In genomic region chr4:56757270-56757746, GRCh38 we compare ENCODE assay signal across 9 cellular contexts.
DNase-seq lines count a peak whose midpoint lies in the region; ATAC-seq, FAIRE-seq and TF ChIP-seq lines count a peak whose summit lies in the region.
"Had no signal": no experiment of that assay in that cellular context is flagged by ENCODE, and none has a peak within 500 bp of the region (broad histone marks: within the 10 kb centered on the region; RNA-seq: fewer than 3 reads in every experiment).

No MANE protein-coding gene starts in this region.

- H3K27me3 ChIP-seq in Loucy (ENCODE audit: insufficient read depth, low read length, poor library complexity, severe bottlenecking) (no peaks in the 10 kb centered on the region), HepG2 (ENCODE audit: control insufficient read depth in 1 of 2, insufficient read depth in 2 of 2, low read length in 2 of 2) (peaks cover 1 to 23% of the 10 kb centered on the region in 2 experiments; a peak in 2 of 5 replicates)
- H3K27me3 ChIP-seq: pancreas had no signal

- no peaks in the 10 kb centered on the region for H3K9me3 ChIP-seq in Loucy (ENCODE audit: insufficient read depth, low read depth, low read length)
- H3K9me3 ChIP-seq in HepG2 (ENCODE audit: low read length) = no peaks in the 10 kb centered on the region
- H3K9me3 ChIP-seq: pancreas had no signal

- H3K27me3 Mint-ChIP-seq in activated naive CD8-positive, alpha-beta T cell treated with anti-CD3 and anti-CD28 coated beads for 36 hours = no peaks in the 10 kb centered on the region

- H3K4me1 Mint-ChIP-seq in activated naive CD8-positive, alpha-beta T cell treated with anti-CD3 and anti-CD28 coated beads for 36 hours = peaks cover 32% of the 10 kb centered on the region

- intact Hi-C loops in HepG2 (cut with micrococcal nuclease; ENCODE audit: unreplicated experiment) (no loop called here), Right ventricle myocardium inferior (cut with DNase I) (no loop called here)

- ATAC-seq in HepG2 = peak; percentile 61
- no peak for ATAC-seq in Right ventricle myocardium inferior

- H3K9me3 Mint-ChIP-seq in activated naive CD8-positive, alpha-beta T cell treated with anti-CD3 and anti-CD28 coated beads for 36 hours = no peaks in the 10 kb centered on the region

- FAIRE-seq in HepG2 (lab: Jason Lieb, UNC) = no peak
- FAIRE-seq: pancreas had no signal

- peak; percentile 26 for DNase-seq in GM13977 (ENCODE audit: low spot score)
- peak; percentile 53 for DNase-seq in H4 (ENCODE audit: low spot score)
- peak; percentile 8 for DNase-seq in activated naive CD8-positive, alpha-beta T cell treated with anti-CD3 and anti-CD28 coated beads for 36 hours
- no peak for DNase-seq in HepG2 (ENCODE audit: low spot score)
- DNase-seq in cerebellum (ENCODE audit: low spot score) = no peak
- no peak for DNase-seq in Right ventricle myocardium inferior (ENCODE audit: missing footprints)
- DNase-seq in DMS 273 treated with DMSO at 0.1 percent for 48 hours (lab: John Stamatoyannopoulos, UW) = no peak

- no peaks in the 10 kb centered on the region for H3K36me3 Mint-ChIP-seq in activated naive CD8-positive, alpha-beta T cell treated with anti-CD3 and anti-CD28 coated beads for 36 hours

- H3K4me3 ChIP-seq in Loucy (ENCODE audit: low read length, poor library complexity, severe bottlenecking) = peak overlapping the region; percentile 64
- H3K4me3 ChIP-seq in HepG2 (replicated peaks in 1 of 3; ENCODE audit: insufficient read depth in 1 of 3, low read depth in 2 of 3, low read length in 3 of 3) = no peak overlapping the region
- H3K4me3 ChIP-seq: pancreas had no signal

- H3K9ac ChIP-seq in Loucy (ENCODE audit: low read depth, low read length, poor library complexity, severe bottlenecking) (peak overlapping the region; percentile 67), HepG2 (ENCODE audit: insufficient read depth, low read depth, low read length) (no peak overlapping the region)

- POLR2A ChIA-PET in HepG2 (lab: Yijun Ruan, JAX) = no interaction called here

- H2AFZ ChIP-seq in Loucy (ENCODE audit: low read length) (peak overlapping the region; percentile 54; the same call in 1 of the 2 replicates), HepG2 (ENCODE audit: low read length) (no peak overlapping the region)

- no peaks in the 10 kb centered on the region for H3K36me3 ChIP-seq in Loucy (ENCODE audit: insufficient read depth, low read length)
- H3K36me3 ChIP-seq in HepG2 (replicated peaks in 1 of 2; ENCODE audit: control insufficient read depth in 1 of 2, insufficient read depth in 2 of 2, low read length in 2 of 2) = no peaks in the 10 kb centered on the region
- H3K36me3 ChIP-seq: pancreas had no signal

- no peak overlapping the region for H3K4me3 Mint-ChIP-seq in activated naive CD8-positive, alpha-beta T cell treated with anti-CD3 and anti-CD28 coated beads for 36 hours

- CTCF ChIA-PET in HepG2 (lab: Yijun Ruan, JAX; ENCODE audit: low intra/inter-chr PET ratio, low total read pairs) = no interaction called here

- H3K4me2 ChIP-seq in Loucy (ENCODE audit: low read depth, low read length, poor library complexity, severe bottlenecking) = peak overlapping the region; percentile 80
- H3K4me2 ChIP-seq in HepG2 (ENCODE audit: low read depth, low read length) = no peak overlapping the region

- H3K4me1 ChIP-seq in Loucy (ENCODE audit: insufficient read depth, low read length, poor library complexity, severe bottlenecking) = peaks cover 49% of the 10 kb centered on the region
- H3K4me1 ChIP-seq in HepG2 (ENCODE audit: insufficient read depth, low read length) = no peaks in the 10 kb centered on the region
- H3K4me1 ChIP-seq: pancreas had no signal

- H3K27ac ChIP-seq in HepG2 (ENCODE audit: extremely low read length, insufficient read depth, low read length) = no peak overlapping the region

- TF ChIP-seq CTCF in GM13977 (IDR thresholded peaks at IDR 0.05; ENCODE audit: extremely low read depth, insufficient read depth, missing control alignments) (peak; percentile 6), Loucy (conservative IDR thresholded peaks at IDR 0.05; ENCODE audit: low read length) (no peak), HepG2 (CRISPR knock-in tag; IDR thresholded peaks at IDR 0.05) (no peak)

- TF ChIP-seq RAD21 in HepG2 (CRISPR knock-in tag; IDR thresholded peaks at IDR 0.05) = no peak

- no TSS peak for BruUV-seq in HepG2 (replicated peaks; lab: Mats Ljungman, UMichigan)

- WGBS in HepG2 (ENCODE audit: low lambda C conversion rate) = 22% methylated on average over 4 of the region's 5 CpGs

- H3K27ac Mint-ChIP-seq in activated naive CD8-positive, alpha-beta T cell treated with anti-CD3 and anti-CD28 coated beads for 36 hours = peak overlapping the region; percentile 92

- no peaks in the 10 kb centered on the region for H3K79me2 ChIP-seq in Loucy (ENCODE audit: insufficient read depth, low read length)
- no peaks in the 10 kb centered on the region for H3K79me2 ChIP-seq in HepG2 (ENCODE audit: insufficient read depth, low read length)

- no peak for TF ChIP-seq POLR2A in HepG2 (IDR thresholded peaks at IDR 0.05; ENCODE audit: insufficient read depth in 1 of 2, low read depth in 2 of 2, low read length in 2 of 2)

- no peak for TF ChIP-seq EP300 in HepG2 (IDR thresholded peaks at IDR 0.05; ENCODE audit: low read depth in 2 of 2, low read length in 2 of 2)
- TF ChIP-seq EP300 in HepG2 (CRISPR knock-in tag; IDR thresholded peaks at IDR 0.05; ENCODE audit: borderline replicate concordance) = no peak

- no peaks in the 10 kb centered on the region for H3K9me2 ChIP-seq in Loucy (replicated peaks; ENCODE audit: low read depth, low read length)

- H4K20me1 ChIP-seq in Loucy (ENCODE audit: insufficient read depth, low read length, poor library complexity, severe bottlenecking) (no peaks in the 10 kb centered on the region), HepG2 (ENCODE audit: insufficient read depth, low read length) (no peaks in the 10 kb centered on the region)

- H3F3A ChIP-seq in Loucy (ENCODE audit: low read depth) = peaks cover 9% of the 10 kb centered on the region; the same call in 1 of the 2 replicates

- in situ Hi-C loops in GM13977 (cut with MboI; ENCODE audit: low pct_unique_long_range_greater_than_20kb, low sequenced_read_pairs, unreplicated experiment) (no loop called here), HepG2 (cut with HindIII; ENCODE audit: extremely low pct_ligation_motif_present, low pct_unique_long_range_greater_than_20kb) (no loop called here)

TF ChIP-seq in HepG2, 621 proteins besides CTCF, POLR2A, EP300 and RAD21 (continues in another document):
- TF ChIP-seq LCORL (IDR thresholded peaks at IDR 0.05) (no peak), LCORL (CRISPR knock-in tag; IDR thresholded peaks at IDR 0.05) (no peak), ZNF136 (CRISPR knock-in tag; IDR thresholded peaks at IDR 0.05; ENCODE audit: low read depth) (no peak), CREBL2 (CRISPR knock-in tag; IDR thresholded peaks at IDR 0.05; ENCODE audit: borderline replicate concordance) (no peak), ZNF12 (CRISPR knock-in tag; IDR thresholded peaks at IDR 0.05) (no peak), SNAPC4 (CRISPR knock-in tag; IDR thresholded peaks at IDR 0.05) (no peak), HOXA3 (CRISPR knock-in tag; IDR thresholded peaks at IDR 0.05) (no peak), HBP1 (CRISPR knock-in tag; IDR thresholded peaks at IDR 0.05; ENCODE audit: low read depth) (no peak), SMYD3 (CRISPR knock-in tag; IDR thresholded peaks at IDR 0.05) (no peak)

Comparison
In these comparisons a context has a peak if more than half of its experiments do, and no peak if none do; other contexts are left out.
1. DNase-seq: peak in GM13977 (single experiment), H4 (single experiment) and activated naive CD8-positive, alpha-beta T cell treated with anti-CD3 and anti-CD28 coated beads for 36 hours (single experiment); none in HepG2 (single experiment), cerebellum (single experiment), Right ventricle myocardium inferior (single experiment) and DMS 273 treated with DMSO at 0.1 percent for 48 hours (single experiment).